ENCODE assay signal across 20 cellular contexts in genomic region chr1:166827426-166827825, GRCh38. TPM values are rescaled to one million over a fixed set of nuclear protein-coding genes. Genes with fewer than 3 reads are reported as not detected.
DNase-seq lines count a peak whose midpoint lies in the region; ATAC-seq and TF ChIP-seq lines count a peak whose summit lies in the region.
"Had no signal": no experiment of that assay in that cellular context is flagged by ENCODE, and none has a peak within 500 bp of the region (broad histone marks: within the 10 kb centered on the region; RNA-seq: fewer than 3 reads in every experiment).

No MANE protein-coding gene starts in this region.

- no peak overlapping the region for H3K23ac ChIP-seq in trophoblast cell (ENCODE audit: low read length)

- H3K9me3 ChIP-seq in DND-41 (ENCODE audit: insufficient read depth, low read length, severe bottlenecking) (peaks cover 9% of the 10 kb centered on the region), MM.1S (replicated peaks; ENCODE audit: insufficient read depth, low read length) (no peaks in the 10 kb centered on the region), trophoblast cell (ENCODE audit: insufficient read depth, low read depth, low read length) (peaks cover 3% of the 10 kb centered on the region), prostate gland (no peaks in the 10 kb centered on the region), smooth muscle cell (replicated peaks; ENCODE audit: low read depth) (no peaks in the 10 kb centered on the region)
- H3K9me3 ChIP-seq: BE2C had no signal

- H3K14ac ChIP-seq in trophoblast cell (ENCODE audit: low read length) = no peak overlapping the region

- H3F3A ChIP-seq in MM.1S (ENCODE audit: insufficient read depth, low read length) (no peaks in the 10 kb centered on the region), smooth muscle cell (ENCODE audit: low read depth) (no peaks in the 10 kb centered on the region)

- no peak overlapping the region for H2AK5ac ChIP-seq in trophoblast cell (ENCODE audit: low read length)

- no peaks in the 10 kb centered on the region for H3K79me2 ChIP-seq in DND-41 (ENCODE audit: insufficient read depth, low read length)
- no peaks in the 10 kb centered on the region for H3K79me2 ChIP-seq in MM.1S (ENCODE audit: low read length)
- no peaks in the 10 kb centered on the region for H3K79me2 ChIP-seq in trophoblast cell (ENCODE audit: control insufficient read depth, insufficient read depth, low read length, poor library complexity)
- no peaks in the 10 kb centered on the region for H3K79me2 ChIP-seq in smooth muscle cell (ENCODE audit: low read depth)

- H3K79me1 ChIP-seq in trophoblast cell (ENCODE audit: low read length) = no peaks in the 10 kb centered on the region

- no peak overlapping the region for H4K8ac ChIP-seq in trophoblast cell (ENCODE audit: low read depth, low read length)

- H3K4me1 ChIP-seq in DND-41 (ENCODE audit: insufficient read depth, low read length) = no peaks in the 10 kb centered on the region
- no peaks in the 10 kb centered on the region for H3K4me1 ChIP-seq in MM.1S (ENCODE audit: low read length)
- H3K4me1 ChIP-seq in trophoblast cell (ENCODE audit: control insufficient read depth in 1 of 2, insufficient read depth in 2 of 2, low read length in 2 of 2) = no peaks in the 10 kb centered on the region
- H3K4me1 ChIP-seq in prostate gland (replicated peaks) = no peaks in the 10 kb centered on the region
- H3K4me1 ChIP-seq in smooth muscle cell (ENCODE audit: low read depth) = no peaks in the 10 kb centered on the region
- H3K4me1 ChIP-seq: BE2C had no signal

- H4K20me1 ChIP-seq in DND-41 (ENCODE audit: insufficient read depth, low read length) = no peaks in the 10 kb centered on the region
- no peaks in the 10 kb centered on the region for H4K20me1 ChIP-seq in MM.1S (ENCODE audit: insufficient read depth, low read length)
- no peaks in the 10 kb centered on the region for H4K20me1 ChIP-seq in smooth muscle cell (ENCODE audit: low read depth)
- H4K20me1 ChIP-seq: BLaER1 had no signal

- no peak for TF ChIP-seq POLR2A in prostate gland (IDR thresholded peaks at IDR 0.05)

- no peak overlapping the region for H4K12ac ChIP-seq in trophoblast cell (ENCODE audit: low read depth, low read length)

- H3K27ac ChIP-seq in DND-41 (ENCODE audit: low read length) = no peak overlapping the region
- no peak overlapping the region for H3K27ac ChIP-seq in MM.1S (ENCODE audit: low read length)
- no peak overlapping the region for H3K27ac ChIP-seq in trophoblast cell (ENCODE audit: low read depth, low read length)
- no peak overlapping the region for H3K27ac ChIP-seq in prostate gland
- H3K27ac ChIP-seq in smooth muscle cell (ENCODE audit: low read depth) = no peak overlapping the region
- H3K27ac ChIP-seq: BLaER1 had no signal

- no peak overlapping the region for H3K4me2 ChIP-seq in DND-41 (ENCODE audit: insufficient read depth, low read length)
- H3K4me2 ChIP-seq in MM.1S (ENCODE audit: low read depth, low read length) = no peak overlapping the region
- no peak overlapping the region for H3K4me2 ChIP-seq in trophoblast cell (ENCODE audit: low read length)
- no peak overlapping the region for H3K4me2 ChIP-seq in smooth muscle cell
- H3K4me2 ChIP-seq: BLaER1 had no signal

- no peak overlapping the region for H3K4ac ChIP-seq in trophoblast cell (ENCODE audit: low read depth, low read length)

- H2BK120ac ChIP-seq in trophoblast cell (ENCODE audit: insufficient read depth, low read length, poor library complexity) = no peak overlapping the region

- no peak overlapping the region for H3K4me3 ChIP-seq in DND-41 (ENCODE audit: low read depth in 1 of 2, low read length in 2 of 2)
- H3K4me3 ChIP-seq in MM.1S (ENCODE audit: low read length) = no peak overlapping the region
- H3K4me3 ChIP-seq in trophoblast cell (ENCODE audit: low read depth, low read length) = no peak overlapping the region
- no peak overlapping the region for H3K4me3 ChIP-seq in prostate gland
- H3K4me3 ChIP-seq in smooth muscle cell = no peak overlapping the region
- H3K4me3 ChIP-seq: BLaER1 had no signal

- H3K9ac ChIP-seq in DND-41 (ENCODE audit: low read depth, low read length) (no peak overlapping the region), MM.1S (ENCODE audit: low read length) (no peak overlapping the region), trophoblast cell (ENCODE audit: low read length) (peak overlapping the region; percentile 9), smooth muscle cell (ENCODE audit: low read depth) (no peak overlapping the region)
- H3K9ac ChIP-seq: BLaER1 had no signal

- H3K27me3 ChIP-seq in DND-41 (ENCODE audit: insufficient read depth, low read length, poor library complexity) (peaks cover 5% of the 10 kb centered on the region), MM.1S (replicated peaks; ENCODE audit: insufficient read depth, low read length) (no peaks in the 10 kb centered on the region), trophoblast cell (ENCODE audit: insufficient read depth, low read length) (no peaks in the 10 kb centered on the region), prostate gland (replicated peaks; ENCODE audit: insufficient read depth) (no peaks in the 10 kb centered on the region), smooth muscle cell (ENCODE audit: low read depth) (no peaks in the 10 kb centered on the region)
- H3K27me3 ChIP-seq: BLaER1 had no signal

- H2AFZ ChIP-seq in DND-41 (ENCODE audit: low read depth, low read length) (no peak overlapping the region), MM.1S (ENCODE audit: low read length) (no peak overlapping the region), trophoblast cell (ENCODE audit: insufficient read depth, low read length, poor library complexity) (no peak overlapping the region), smooth muscle cell (ENCODE audit: low read depth) (no peak overlapping the region)

- intact Hi-C loops in prostate gland (cut with DNase I) = no loop called here

- H2BK12ac ChIP-seq in trophoblast cell (ENCODE audit: low read length) = no peak overlapping the region

- TF ChIP-seq CTCF in DND-41 (IDR thresholded peaks at IDR 0.05; ENCODE audit: borderline replicate concordance, extremely low read depth, low read length, poor library complexity, severe bottlenecking) (no peak), MM.1S (IDR thresholded peaks at IDR 0.05; ENCODE audit: low read length) (no peak; the same call in 1 of the 2 replicates), prostate gland (IDR thresholded peaks at IDR 0.05) (no peak), smooth muscle cell (IDR thresholded peaks at IDR 0.05; ENCODE audit: borderline replicate concordance, insufficient read depth, poor library complexity, severe bottlenecking) (no peak)

- DNase-seq in DND-41 (no peak), MM.1S (peak; percentile 66), RPMI8226 (peak; percentile 23), trophoblast cell (no peak), prostate gland (ENCODE audit: low spot score) (no peak), hippocampal formation (lab: John Stamatoyannopoulos, UW) (no peak), smooth muscle cell (lab: John Stamatoyannopoulos, UW; ENCODE audit: unreplicated experiment) (no peak)
- DNase-seq: 8988T; ACHN; BE2C; C1 segment of cervical spinal cord; CD4-positive, alpha-beta memory T cell; CD4-positive, CD25-positive, alpha-beta regulatory T cell; CD8-positive, alpha-beta memory T cell; COR-L47; DMS 273 treated with DMSO at 0.1 percent for 48 hours; DMS153; DMS79; GF-D8 had no signal

- ATAC-seq in DND-41 (ENCODE audit: insufficient read depth, low read depth) = 0 out of 3 replicates have a peak, but pooled peaks have one; percentile 19

- H4K91ac ChIP-seq in trophoblast cell (ENCODE audit: low read depth, low read length) = no peak overlapping the region

- no peak overlapping the region for H2BK5ac ChIP-seq in trophoblast cell (ENCODE audit: low read depth, low read length, poor library complexity)

- no peaks in the 10 kb centered on the region for H3K9me2 ChIP-seq in MM.1S (replicated peaks; ENCODE audit: insufficient read depth, low read length)

- no peaks in the 10 kb centered on the region for H3K36me3 ChIP-seq in DND-41 (ENCODE audit: insufficient read depth, low read length)
- no peaks in the 10 kb centered on the region for H3K36me3 ChIP-seq in MM.1S (replicated peaks; ENCODE audit: insufficient read depth, low read length)
- no peaks in the 10 kb centered on the region for H3K36me3 ChIP-seq in trophoblast cell (ENCODE audit: control insufficient read depth in 1 of 2, insufficient read depth in 2 of 2, low read length in 2 of 2)
- H3K36me3 ChIP-seq in prostate gland = no peaks in the 10 kb centered on the region
- no peaks in the 10 kb centered on the region for H3K36me3 ChIP-seq in smooth muscle cell (ENCODE audit: low read depth)
- H3K36me3 ChIP-seq: BE2C, BLaER1 had no signal

- H3K18ac ChIP-seq in trophoblast cell (ENCODE audit: low read length) = no peak overlapping the region

RNA-seq across cellular contexts. Expression of gene POGK, which starts 11.8 kb away (rescaled TPM):
- polyA plus RNA-seq in trophoblast cell (2013) = 18.7 and 19.8 TPM in 2 replicates
- 10 to 100 TPM; 22.3 to 34.9 TPM for total RNA-seq in prostate gland
- 21.2 and 23.4 TPM in 2 replicates for total RNA-seq in smooth muscle cell
- 9.7 and 15.0 TPM in 2 replicates for polyA plus RNA-seq in smooth muscle cell

RNA-seq across cellular contexts. Expression of gene TADA1, which starts 48.6 kb away (rescaled TPM):
- 10.9 and 11.5 TPM in 2 replicates for polyA plus RNA-seq in trophoblast cell (2013)
- total RNA-seq in prostate gland (10 to 100 TPM; 14.2 to 19.5 TPM), smooth muscle cell (16.3 and 20.8 TPM in 2 replicates)
- polyA plus RNA-seq in smooth muscle cell = 9.1 and 12.2 TPM in 2 replicates

Comparison
In these comparisons a context has a peak if more than half of its experiments do, and no peak if none do; other contexts are left out.
1. DNase-seq: peak in MM.1S (single experiment) and RPMI8226 (single experiment); none in DND-41 (single experiment), trophoblast cell (0 of 2), prostate gland (single experiment), hippocampal formation (0 of 2) and smooth muscle cell (single experiment).